In the genomic region with DNA sequence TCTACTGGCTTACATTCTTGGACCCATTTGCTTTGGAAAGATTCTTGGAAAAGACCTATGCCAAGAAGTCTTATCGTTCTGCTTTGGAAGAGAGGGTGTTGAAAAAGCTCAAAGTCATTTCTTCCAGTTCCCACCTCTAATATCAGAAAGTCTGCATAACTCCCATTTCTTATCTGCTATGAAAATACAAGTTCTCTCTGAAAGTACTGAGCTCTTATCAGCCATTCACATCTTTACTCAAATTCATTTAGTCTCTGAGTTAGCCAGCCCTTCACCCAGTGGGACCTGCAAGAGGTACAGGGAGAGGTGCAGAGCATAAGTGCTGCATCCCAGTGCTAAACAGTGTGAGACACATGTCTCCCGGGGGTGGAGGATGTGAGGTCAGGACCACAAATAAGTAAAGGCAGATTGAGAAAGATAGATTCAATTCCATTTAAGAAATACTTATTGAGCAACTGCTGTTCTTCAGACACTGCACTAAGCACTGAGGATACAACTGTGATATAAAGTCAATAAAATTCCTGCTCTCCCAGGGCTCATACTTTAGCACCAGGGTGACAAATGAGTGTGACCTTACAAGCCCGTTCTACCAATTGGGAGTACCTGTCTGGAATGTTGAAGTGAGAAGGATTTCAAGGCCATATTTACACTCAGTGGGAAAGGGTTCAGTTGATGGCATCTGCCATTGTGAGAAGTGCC, we compare ENCODE assay signal across 9 cellular contexts.
DNase-seq lines count a peak whose midpoint lies in the region; ATAC-seq and TF ChIP-seq lines count a peak whose summit lies in the region.
"Had no signal": no experiment of that assay in that cellular context is flagged by ENCODE, and none has a peak within 500 bp of the region (broad histone marks: within the 10 kb centered on the region; RNA-seq: fewer than 3 reads in every experiment).

No MANE protein-coding gene starts in this region.

- no peak overlapping the region for H3K4me3 Mint-ChIP-seq in stimulated activated naive CD8-positive, alpha-beta T cell treated with anti-CD3 and anti-CD28 coated beads, Interleukin-15, Interleukin-2, amounts not matched to agents 100 ng/mL and 50 ng/mL, for 24 hours
- no peak overlapping the region for H3K4me3 Mint-ChIP-seq in stimulated activated naive CD8-positive, alpha-beta T cell treated with anti-CD3 and anti-CD28 coated beads, Interleukin-15, amount 100 ng/mL, for 72 hours
- no peak overlapping the region for H3K4me3 Mint-ChIP-seq in activated naive CD4-positive, alpha-beta T cell treated with anti-CD3 and anti-CD28 coated beads, Interleukin-2, amount 10 ng/mL, durations not matched to agents 7 days and 5 days

- H3K27me3 ChIP-seq in lung (ENCODE audit: control insufficient read depth, insufficient read depth) (no peaks in the 10 kb centered on the region), sigmoid colon (no peaks in the 10 kb centered on the region)

- intact Hi-C loops in sigmoid colon (cut with DNase I): no loop called here

- no peak for TF ChIP-seq POLR2A in sigmoid colon (IDR thresholded peaks at IDR 0.05)

- H3K9me3 Mint-ChIP-seq in stimulated activated naive CD8-positive, alpha-beta T cell treated with anti-CD3 and anti-CD28 coated beads, Interleukin-15, Interleukin-2, amounts not matched to agents 100 ng/mL and 50 ng/mL, for 24 hours: no peaks in the 10 kb centered on the region
- no peaks in the 10 kb centered on the region for H3K9me3 Mint-ChIP-seq in stimulated activated naive CD8-positive, alpha-beta T cell treated with anti-CD3 and anti-CD28 coated beads, Interleukin-15, amount 100 ng/mL, for 72 hours
- no peaks in the 10 kb centered on the region for H3K9me3 Mint-ChIP-seq in activated naive CD4-positive, alpha-beta T cell treated with anti-CD3 and anti-CD28 coated beads, Interleukin-2, amount 10 ng/mL, durations not matched to agents 7 days and 5 days

- no peak for TF ChIP-seq EP300 in sigmoid colon (IDR thresholded peaks at IDR 0.05)

- no peaks in the 10 kb centered on the region for H3K27me3 Mint-ChIP-seq in stimulated activated naive CD8-positive, alpha-beta T cell treated with anti-CD3 and anti-CD28 coated beads, Interleukin-15, Interleukin-2, amounts not matched to agents 100 ng/mL and 50 ng/mL, for 24 hours
- no peaks in the 10 kb centered on the region for H3K27me3 Mint-ChIP-seq in stimulated activated naive CD8-positive, alpha-beta T cell treated with anti-CD3 and anti-CD28 coated beads, Interleukin-15, amount 100 ng/mL, for 72 hours
- no peaks in the 10 kb centered on the region for H3K27me3 Mint-ChIP-seq in activated naive CD4-positive, alpha-beta T cell treated with anti-CD3 and anti-CD28 coated beads, Interleukin-2, amount 10 ng/mL, durations not matched to agents 7 days and 5 days

- H3K36me3 ChIP-seq in lung (ENCODE audit: control insufficient read depth in 2 of 2, insufficient read depth in 2 of 2, low read length in 2 of 2): peaks cover 2 to 20% of the 10 kb centered on the region in 2 donors
- peaks cover 12 to 45% (median 21%) of the 10 kb centered on the region in 4 donors for H3K36me3 ChIP-seq in sigmoid colon

- H3K4me1 Mint-ChIP-seq in stimulated activated naive CD8-positive, alpha-beta T cell treated with anti-CD3 and anti-CD28 coated beads, Interleukin-15, Interleukin-2, amounts not matched to agents 100 ng/mL and 50 ng/mL, for 24 hours (ENCODE audit: low read depth): peaks cover 49% of the 10 kb centered on the region
- H3K4me1 Mint-ChIP-seq in stimulated activated naive CD8-positive, alpha-beta T cell treated with anti-CD3 and anti-CD28 coated beads, Interleukin-15, amount 100 ng/mL, for 72 hours: peaks cover 47% of the 10 kb centered on the region
- peaks cover 49% of the 10 kb centered on the region for H3K4me1 Mint-ChIP-seq in activated naive CD4-positive, alpha-beta T cell treated with anti-CD3 and anti-CD28 coated beads, Interleukin-2, amount 10 ng/mL, durations not matched to agents 7 days and 5 days

- no peak for ATAC-seq in stimulated activated naive CD8-positive, alpha-beta T cell treated with anti-CD3 and anti-CD28 coated beads, Interleukin-15, amount 100 ng/mL, for 72 hours
- ATAC-seq in lung (ENCODE audit: insufficient read depth, low FRiP score) (peak; percentile 21), GM18907 (IDR thresholded peaks at IDR 0.05; ENCODE audit: unreplicated experiment) (no peak), GM21423 (IDR thresholded peaks at IDR 0.05; ENCODE audit: unreplicated experiment) (no peak)

- no peak for TF ChIP-seq CTCF in lung (IDR thresholded peaks at IDR 0.05; ENCODE audit: control extremely low read depth, extremely low read depth)
- no peak for TF ChIP-seq CTCF in sigmoid colon (IDR thresholded peaks at IDR 0.05)

- H3K4me1 ChIP-seq in lung (ENCODE audit: control insufficient read depth in 2 of 2, insufficient read depth in 2 of 2, low read length in 2 of 2) (no peaks in the 10 kb centered on the region), sigmoid colon (no peaks in the 10 kb centered on the region)

- peak overlapping the region; percentile 56 for H3K27ac Mint-ChIP-seq in stimulated activated naive CD8-positive, alpha-beta T cell treated with anti-CD3 and anti-CD28 coated beads, Interleukin-15, Interleukin-2, amounts not matched to agents 100 ng/mL and 50 ng/mL, for 24 hours
- H3K27ac Mint-ChIP-seq in stimulated activated naive CD8-positive, alpha-beta T cell treated with anti-CD3 and anti-CD28 coated beads, Interleukin-15, amount 100 ng/mL, for 72 hours: no peak overlapping the region
- H3K27ac Mint-ChIP-seq in activated naive CD4-positive, alpha-beta T cell treated with anti-CD3 and anti-CD28 coated beads, Interleukin-2, amount 10 ng/mL, durations not matched to agents 7 days and 5 days: peak overlapping the region; percentile 83

- no peaks in the 10 kb centered on the region for H3K9me3 ChIP-seq in lung (ENCODE audit: control insufficient read depth in 2 of 2, insufficient read depth in 1 of 2, low read length in 1 of 2)
- no peaks in the 10 kb centered on the region for H3K9me3 ChIP-seq in sigmoid colon

- H3K27ac ChIP-seq in lung (ENCODE audit: low read depth in 1 of 2, low read length in 1 of 2) (peak overlapping the region in 1 of 2 donors; percentile 50), sigmoid colon (no peak overlapping the region)

- no peak overlapping the region for H3K4me3 ChIP-seq in lung
- H3K4me3 ChIP-seq in sigmoid colon: no peak overlapping the region

- CTCF ChIA-PET in activated naive CD4-positive, alpha-beta T cell treated with anti-CD3 and anti-CD28 coated beads, Interleukin-2, amount 10 ng/mL, durations not matched to agents 7 days and 5 days (lab: Charles Lee): interaction anchor here (0.7 to 1.8 kb wide), 3 partner anchors 24 to 29 kb away, joined by 3 to 6 read pairs (median 5); no protein-coding TSS in a partner anchor

- 46 to 48% methylated on average over 3 of the region's 3 CpGs for WGBS in lung, 2 donors
- WGBS in sigmoid colon, 2 donors: 75 to 79% methylated on average over 3 of the region's 3 CpGs

- H3K36me3 Mint-ChIP-seq in stimulated activated naive CD8-positive, alpha-beta T cell treated with anti-CD3 and anti-CD28 coated beads, Interleukin-15, Interleukin-2, amounts not matched to agents 100 ng/mL and 50 ng/mL, for 24 hours (ENCODE audit: low read depth): peaks cover 61% of the 10 kb centered on the region
- peaks cover 63% of the 10 kb centered on the region for H3K36me3 Mint-ChIP-seq in activated naive CD4-positive, alpha-beta T cell treated with anti-CD3 and anti-CD28 coated beads, Interleukin-2, amount 10 ng/mL, durations not matched to agents 7 days and 5 days

- no peak for DNase-seq in stimulated activated naive CD8-positive, alpha-beta T cell treated with anti-CD3 and anti-CD28 coated beads, Interleukin-15, amount 100 ng/mL, for 72 hours
- peak; percentile 32 for DNase-seq in activated naive CD4-positive, alpha-beta T cell treated with anti-CD3 and anti-CD28 coated beads, Interleukin-2, amount 10 ng/mL, durations not matched to agents 7 days and 5 days
- DNase-seq in lung (ENCODE audit: low spot score) (no peak), sigmoid colon (no peak)
- DNase-seq in activated effector memory CD4-positive, alpha-beta T cell treated with Interleukin-2 at 50 U/mL for 16 hours: no peak
- DNase-seq: NCI-H1105 treated with DMSO at 0.1 percent for 48 hours had no signal

Comparison
In these comparisons a context has a peak if more than half of its experiments do, and no peak if none do; other contexts are left out.
1. H3K27ac Mint-ChIP-seq: peak in stimulated activated naive CD8-positive, alpha-beta T cell treated with anti-CD3 and anti-CD28 coated beads, Interleukin-15, Interleukin-2, amounts not matched to agents 100 ng/mL and 50 ng/mL, for 24 hours (single experiment) and activated naive CD4-positive, alpha-beta T cell treated with anti-CD3 and anti-CD28 coated beads, Interleukin-2, amount 10 ng/mL, durations not matched to agents 7 days and 5 days (single experiment); none in stimulated activated naive CD8-positive, alpha-beta T cell treated with anti-CD3 and anti-CD28 coated beads, Interleukin-15, amount 100 ng/mL, for 72 hours (0 of 2).